In the genomic region with DNA sequence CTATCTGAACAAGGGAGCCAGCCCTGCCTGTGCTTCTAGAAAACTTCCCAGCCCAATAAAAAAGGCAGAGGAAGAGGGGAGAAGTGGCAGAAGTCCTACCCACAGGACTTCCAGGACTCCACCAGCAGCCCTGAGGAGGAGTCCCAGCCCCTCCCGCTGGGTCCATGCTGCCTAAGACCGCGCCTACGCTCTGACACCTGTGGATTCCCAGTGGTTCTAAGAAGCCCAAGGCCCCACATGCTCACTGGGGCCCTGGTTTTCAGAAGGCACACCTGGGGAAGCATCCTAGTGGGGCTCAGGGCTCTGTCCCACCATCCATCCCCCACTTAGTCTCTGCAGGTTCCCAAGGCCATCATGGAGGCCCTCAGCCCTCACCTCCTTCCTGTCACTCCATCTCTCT, we compare ENCODE assay signal across 15 cellular contexts. TPM values are rescaled to one million over a fixed set of nuclear protein-coding genes. Genes with fewer than 3 reads are reported as not detected.
A peak's percentile ranks its signal among the peaks of the same experiment; 100 is the strongest.
DNase-seq lines count a peak whose midpoint lies in the region; ATAC-seq and TF ChIP-seq lines count a peak whose summit lies in the region.
"Had no signal": no experiment of that assay in that cellular context is flagged by ENCODE, and none has a peak within 500 bp of the region (broad histone marks: within the 10 kb centered on the region; RNA-seq: fewer than 3 reads in every experiment).

No MANE protein-coding gene starts in this region.

- in situ Hi-C loops in GM13976 (cut with MboI; ENCODE audit: low sequenced_read_pairs, unreplicated experiment) = no loop called here

- TF ChIP-seq CTCF in neutrophil (IDR thresholded peaks at IDR 0.05) (no peak), omental fat pad (IDR thresholded peaks at IDR 0.05) (no peak), GM13976 (IDR thresholded peaks at IDR 0.05; ENCODE audit: borderline replicate concordance, control extremely low read depth, extremely low read depth, insufficient read depth, missing control alignments) (no peak)

- H3K9me3 Mint-ChIP-seq in stimulated activated naive CD8-positive, alpha-beta T cell treated with anti-CD3 and anti-CD28 coated beads, Interleukin-15, Interleukin-2, amounts not matched to agents 100 ng/mL and 50 ng/mL, for 24 hours = no peaks in the 10 kb centered on the region
- H3K9me3 Mint-ChIP-seq: activated naive CD4-positive, alpha-beta T cell treated with anti-CD3 and anti-CD28 coated beads, Interleukin-2, amount 50 U/mL, for 72 hours; naive B cell had no signal

- ATAC-seq in stimulated activated naive CD8-positive, alpha-beta T cell treated with anti-CD3 and anti-CD28 coated beads, Interleukin-15, Interleukin-2, amounts not matched to agents 100 U/mL and 50 U/mL, for 24 hours = no peak
- ATAC-seq in omental fat pad (ENCODE audit: low FRiP score) = no peak
- ATAC-seq in HG02763 (IDR thresholded peaks at IDR 0.05; ENCODE audit: unreplicated experiment) = no peak

- peak overlapping the region; percentile 66 for H3K27ac Mint-ChIP-seq in stimulated activated naive CD8-positive, alpha-beta T cell treated with anti-CD3 and anti-CD28 coated beads, Interleukin-15, Interleukin-2, amounts not matched to agents 100 ng/mL and 50 ng/mL, for 24 hours
- H3K27ac Mint-ChIP-seq: naive B cell had no signal

- DNase-seq in stimulated activated naive CD8-positive, alpha-beta T cell treated with anti-CD3 and anti-CD28 coated beads, Interleukin-15, Interleukin-2, amounts not matched to agents 100 U/mL and 50 U/mL, for 24 hours = no peak
- DNase-seq in omental fat pad (ENCODE audit: low spot score) = no peak
- no peak for DNase-seq in GM13976 (ENCODE audit: low spot score)
- no peak for DNase-seq in stimulated activated CD4-positive, alpha-beta T cell treated with anti-CD3 and anti-CD28 coated beads, Interleukin-2, amount 100 ng/mL, for 24 hours
- DNase-seq: KBM-7, naive B cell, NCI-H187, NCI-H82, upper lobe of left lung had no signal

- H3K4me3 Mint-ChIP-seq in stimulated activated naive CD8-positive, alpha-beta T cell treated with anti-CD3 and anti-CD28 coated beads, Interleukin-15, Interleukin-2, amounts not matched to agents 100 ng/mL and 50 ng/mL, for 24 hours = no peak overlapping the region
- H3K4me3 Mint-ChIP-seq: naive B cell had no signal

- H3K4me1 ChIP-seq in neutrophil (ENCODE audit: control insufficient read depth in 1 of 2, insufficient read depth in 1 of 2, low read depth in 1 of 2, low read length in 1 of 2) = peaks cover 100% of the 10 kb centered on the region in 2 experiments

- no peaks in the 10 kb centered on the region for H3K36me3 ChIP-seq in neutrophil
- H3K36me3 ChIP-seq: upper lobe of left lung had no signal

- H3K4me3 ChIP-seq in neutrophil (ENCODE audit: low read depth in 1 of 2, low read length in 1 of 2) = peak overlapping the region in 1 of 2 experiments; percentile 17
- H3K4me3 ChIP-seq: skin epidermis, upper lobe of left lung had no signal

- H3K27ac ChIP-seq in cingulate gyrus (ENCODE audit: low read depth, low read length) = peak overlapping the region; percentile 8
- peak overlapping the region; percentile 97 for H3K27ac ChIP-seq in neutrophil

- no peaks in the 10 kb centered on the region for H3K27me3 Mint-ChIP-seq in stimulated activated naive CD8-positive, alpha-beta T cell treated with anti-CD3 and anti-CD28 coated beads, Interleukin-15, Interleukin-2, amounts not matched to agents 100 ng/mL and 50 ng/mL, for 24 hours

- H3K4me1 Mint-ChIP-seq in stimulated activated naive CD8-positive, alpha-beta T cell treated with anti-CD3 and anti-CD28 coated beads, Interleukin-15, Interleukin-2, amounts not matched to agents 100 ng/mL and 50 ng/mL, for 24 hours (ENCODE audit: low read depth) = peaks cover 73% of the 10 kb centered on the region

- peaks cover 10% of the 10 kb centered on the region for H3K36me3 Mint-ChIP-seq in stimulated activated naive CD8-positive, alpha-beta T cell treated with anti-CD3 and anti-CD28 coated beads, Interleukin-15, Interleukin-2, amounts not matched to agents 100 ng/mL and 50 ng/mL, for 24 hours (ENCODE audit: low read depth)
- H3K36me3 Mint-ChIP-seq: activated naive CD4-positive, alpha-beta T cell treated with anti-CD3 and anti-CD28 coated beads, Interleukin-2, amount 50 U/mL, for 72 hours; naive B cell had no signal

- H3K9me3 ChIP-seq in neutrophil = no peaks in the 10 kb centered on the region
- H3K9me3 ChIP-seq: upper lobe of left lung had no signal

- no peaks in the 10 kb centered on the region for H3K27me3 ChIP-seq in neutrophil
- H3K27me3 ChIP-seq: upper lobe of left lung had no signal

RNA-seq across cellular contexts. Expression of a gene that starts 32.7 kb away (rescaled TPM):
- 100 to 1,000 TPM; 103 to 254 (median 136) TPM for total RNA-seq in omental fat pad
